1 cellular context compared by ENCODE assay signal in the genomic region with DNA sequence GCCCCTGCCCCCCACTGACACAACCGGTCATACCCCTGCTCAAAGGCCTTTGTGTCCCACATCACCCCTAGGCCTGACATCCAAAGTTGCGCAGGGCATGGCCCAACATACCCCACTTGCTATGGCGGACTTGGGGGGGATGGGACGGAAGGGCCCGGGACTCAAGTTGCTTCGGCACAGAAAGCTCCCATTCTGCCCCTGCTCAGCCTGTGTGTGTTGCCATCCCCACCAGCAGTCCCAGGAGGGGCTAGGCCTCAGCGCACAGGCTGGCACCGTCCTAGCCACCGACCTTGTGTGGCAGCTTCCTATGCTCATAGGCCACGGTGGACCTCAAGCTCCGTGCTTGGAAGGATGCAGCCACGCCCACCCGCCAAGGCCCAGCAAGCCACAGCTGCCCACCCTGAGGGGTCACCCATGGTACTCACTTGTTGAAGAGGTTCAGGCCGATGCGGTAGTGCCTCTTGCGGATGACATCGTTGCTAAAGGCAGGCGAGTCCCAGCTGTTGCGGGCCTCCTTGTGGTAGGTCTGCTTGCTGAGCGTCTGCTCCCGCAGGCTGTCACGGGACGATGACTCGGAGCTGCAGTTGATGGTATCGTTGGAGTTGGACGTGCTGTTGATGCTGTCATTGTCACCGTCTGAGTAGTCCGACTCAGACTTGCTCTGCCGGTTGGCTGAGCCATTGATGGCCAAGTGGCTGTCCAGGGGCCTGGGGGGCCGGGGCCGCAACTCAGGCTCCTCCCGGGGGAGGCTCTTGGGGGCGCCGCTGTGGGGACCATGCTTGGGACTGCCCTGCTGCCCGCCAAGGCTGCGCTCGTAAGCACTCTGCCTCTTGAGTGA.
TF ChIP-seq lines count a peak whose summit lies in the region.

No MANE protein-coding gene starts in this region.

TF ChIP-seq in K562, 482 proteins besides CTCF, POLR2A, EP300 and RAD21 (continues in another document):
- no peak for TF ChIP-seq STAT5A (IDR thresholded peaks at IDR 0.05; ENCODE audit: borderline replicate concordance, low read length)
- TF ChIP-seq MAFF (IDR thresholded peaks at IDR 0.05; ENCODE audit: low read length), result no peak
- TF ChIP-seq FOXK2 (conservative IDR thresholded peaks at IDR 0.05 in 1 of 2, IDR thresholded peaks at IDR 0.05 in 1 of 2; ENCODE audit: low read depth in 2 of 2), result peak; percentile 58 to 85; a peak in 3 of 4 replicates
- TF ChIP-seq HDGF (IDR thresholded peaks at IDR 0.05), result peak; percentile 44; the same call in 1 of the 2 replicates
- peak; percentile 84 for TF ChIP-seq JUN (IDR thresholded peaks at IDR 0.05; ENCODE audit: borderline replicate concordance, low read depth, low read length)
- 0 out of 2 replicates have a peak, but pooled peaks have one; percentile 65 for TF ChIP-seq JUN (CRISPR knock-in tag; IDR thresholded peaks at IDR 0.05; ENCODE audit: borderline replicate concordance)
- no peak for TF ChIP-seq BRD9 (IDR thresholded peaks at IDR 0.05; ENCODE audit: low read depth, partially characterized antibody)
- peak in 1 of 2 experiments; percentile 74; a peak in 2 of 4 replicates for TF ChIP-seq TEAD1 (CRISPR knock-in tag; IDR thresholded peaks at IDR 0.05)
- TF ChIP-seq, protein P1, sequence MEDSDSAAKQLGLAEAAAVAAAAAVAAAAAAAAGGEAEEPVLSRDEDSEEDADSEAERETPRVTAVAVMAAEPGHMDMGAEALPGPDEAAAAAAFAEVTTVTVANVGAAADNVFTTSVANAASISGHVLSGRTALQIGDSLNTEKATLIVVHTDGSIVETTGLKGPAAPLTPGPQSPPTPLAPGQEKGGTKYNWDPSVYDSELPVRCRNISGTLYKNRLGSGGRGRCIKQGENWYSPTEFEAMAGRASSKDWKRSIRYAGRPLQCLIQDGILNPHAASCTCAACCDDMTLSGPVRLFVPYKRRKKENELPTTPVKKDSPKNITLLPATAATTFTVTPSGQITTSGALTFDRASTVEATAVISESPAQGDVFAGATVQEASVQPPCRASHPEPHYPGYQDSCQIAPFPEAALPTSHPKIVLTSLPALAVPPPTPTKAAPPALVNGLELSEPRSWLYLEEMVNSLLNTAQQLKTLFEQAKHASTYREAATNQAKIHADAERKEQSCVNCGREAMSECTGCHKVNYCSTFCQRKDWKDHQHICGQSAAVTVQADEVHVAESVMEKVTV (CRISPR knock-in tag; IDR thresholded peaks at IDR 0.05), result 0 out of 2 replicates have a peak, but pooled peaks have one; percentile 19
- TF ChIP-seq, protein P2, sequence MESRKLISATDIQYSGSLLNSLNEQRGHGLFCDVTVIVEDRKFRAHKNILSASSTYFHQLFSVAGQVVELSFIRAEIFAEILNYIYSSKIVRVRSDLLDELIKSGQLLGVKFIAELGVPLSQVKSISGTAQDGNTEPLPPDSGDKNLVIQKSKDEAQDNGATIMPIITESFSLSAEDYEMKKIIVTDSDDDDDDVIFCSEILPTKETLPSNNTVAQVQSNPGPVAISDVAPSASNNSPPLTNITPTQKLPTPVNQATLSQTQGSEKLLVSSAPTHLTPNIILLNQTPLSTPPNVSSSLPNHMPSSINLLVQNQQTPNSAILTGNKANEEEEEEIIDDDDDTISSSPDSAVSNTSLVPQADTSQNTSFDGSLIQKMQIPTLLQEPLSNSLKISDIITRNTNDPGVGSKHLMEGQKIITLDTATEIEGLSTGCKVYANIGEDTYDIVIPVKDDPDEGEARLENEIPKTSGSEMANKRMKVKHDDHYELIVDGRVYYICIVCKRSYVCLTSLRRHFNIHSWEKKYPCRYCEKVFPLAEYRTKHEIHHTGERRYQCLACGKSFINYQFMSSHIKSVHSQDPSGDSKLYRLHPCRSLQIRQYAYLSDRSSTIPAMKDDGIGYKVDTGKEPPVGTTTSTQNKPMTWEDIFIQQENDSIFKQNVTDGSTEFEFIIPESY (CRISPR knock-in tag; IDR thresholded peaks at IDR 0.05), result peak; percentile 96
- TF ChIP-seq, protein P3, sequence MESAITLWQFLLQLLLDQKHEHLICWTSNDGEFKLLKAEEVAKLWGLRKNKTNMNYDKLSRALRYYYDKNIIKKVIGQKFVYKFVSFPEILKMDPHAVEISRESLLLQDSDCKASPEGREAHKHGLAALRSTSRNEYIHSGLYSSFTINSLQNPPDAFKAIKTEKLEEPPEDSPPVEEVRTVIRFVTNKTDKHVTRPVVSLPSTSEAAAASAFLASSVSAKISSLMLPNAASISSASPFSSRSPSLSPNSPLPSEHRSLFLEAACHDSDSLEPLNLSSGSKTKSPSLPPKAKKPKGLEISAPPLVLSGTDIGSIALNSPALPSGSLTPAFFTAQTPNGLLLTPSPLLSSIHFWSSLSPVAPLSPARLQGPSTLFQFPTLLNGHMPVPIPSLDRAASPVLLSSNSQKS (CRISPR knock-in tag; IDR thresholded peaks at IDR 0.05), result 0 out of 2 replicates have a peak, but pooled peaks have one; percentile 61
- peak; percentile 32; the same call in 1 of the 2 replicates for TF ChIP-seq SOX6 (IDR thresholded peaks at IDR 0.05)
- TF ChIP-seq, protein P4, sequence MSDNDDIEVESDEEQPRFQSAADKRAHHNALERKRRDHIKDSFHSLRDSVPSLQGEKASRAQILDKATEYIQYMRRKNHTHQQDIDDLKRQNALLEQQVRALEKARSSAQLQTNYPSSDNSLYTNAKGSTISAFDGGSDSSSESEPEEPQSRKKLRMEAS (CRISPR knock-in tag; IDR thresholded peaks at IDR 0.05), result 0 out of 2 replicates have a peak, but pooled peaks have one; percentile 45
- peak; percentile 29; the same call in 1 of the 2 replicates for TF ChIP-seq ZFX (CRISPR knock-in tag; IDR thresholded peaks at IDR 0.05)
- TF ChIP-seq MAFK (IDR thresholded peaks at IDR 0.05; ENCODE audit: low read length), result peak; percentile 43; the same call in 1 of the 2 replicates
- TF ChIP-seq GATA2 (CRISPR knock-in tag; IDR thresholded peaks at IDR 0.05), result peak; percentile 38; the same call in 1 of the 2 replicates
- peak; percentile 79 for TF ChIP-seq DACH1 (IDR thresholded peaks at IDR 0.05; ENCODE audit: partially characterized antibody)
- TF ChIP-seq L3MBTL2 (IDR thresholded peaks at IDR 0.05), result peak; percentile 41; the same call in 1 of the 2 replicates
- TF ChIP-seq, protein P5, sequence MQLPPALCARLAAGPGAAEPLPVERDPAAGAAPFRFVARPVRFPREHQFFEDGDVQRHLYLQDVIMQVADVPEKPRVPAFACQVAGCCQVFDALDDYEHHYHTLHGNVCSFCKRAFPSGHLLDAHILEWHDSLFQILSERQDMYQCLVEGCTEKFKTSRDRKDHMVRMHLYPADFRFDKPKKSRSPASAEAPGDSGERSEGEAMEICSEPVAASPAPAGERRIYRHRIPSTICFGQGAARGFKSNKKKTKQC (CRISPR knock-in tag; IDR thresholded peaks at IDR 0.05), result peak; percentile 53; the same call in 1 of the 2 replicates
- no peak for TF ChIP-seq ZC3H4 (CRISPR knock-in tag; IDR thresholded peaks at IDR 0.05; ENCODE audit: borderline replicate concordance)
- TF ChIP-seq OTX1 (CRISPR knock-in tag; IDR thresholded peaks at IDR 0.05), result 0 out of 2 replicates have a peak, but pooled peaks have one; percentile 18
- TF ChIP-seq HIVEP1 (CRISPR knock-in tag; IDR thresholded peaks at IDR 0.05), result no peak
- TF ChIP-seq, protein P6, sequence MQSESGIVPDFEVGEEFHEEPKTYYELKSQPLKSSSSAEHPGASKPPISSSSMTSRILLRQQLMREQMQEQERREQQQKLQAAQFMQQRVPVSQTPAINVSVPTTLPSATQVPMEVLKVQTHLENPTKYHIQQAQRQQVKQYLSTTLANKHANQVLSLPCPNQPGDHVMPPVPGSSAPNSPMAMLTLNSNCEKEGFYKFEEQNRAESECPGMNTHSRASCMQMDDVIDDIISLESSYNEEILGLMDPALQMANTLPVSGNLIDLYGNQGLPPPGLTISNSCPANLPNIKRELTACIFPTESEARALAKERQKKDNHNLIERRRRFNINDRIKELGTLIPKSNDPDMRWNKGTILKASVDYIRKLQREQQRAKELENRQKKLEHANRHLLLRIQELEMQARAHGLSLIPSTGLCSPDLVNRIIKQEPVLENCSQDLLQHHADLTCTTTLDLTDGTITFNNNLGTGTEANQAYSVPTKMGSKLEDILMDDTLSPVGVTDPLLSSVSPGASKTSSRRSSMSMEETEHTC (IDR thresholded peaks at IDR 0.05), result peak; percentile 81
- 0 out of 2 replicates have a peak, but pooled peaks have one; percentile 76 for TF ChIP-seq ZNF282 (CRISPR knock-in tag; IDR thresholded peaks at IDR 0.05)
- no peak for TF ChIP-seq ATF1 (CRISPR knock-in tag; IDR thresholded peaks at IDR 0.05)
- peak; percentile 67 for TF ChIP-seq ATF1 (tag; IDR thresholded peaks at IDR 0.05)
- no peak for TF ChIP-seq KLF1 (tag; IDR thresholded peaks at IDR 0.05)
- peak; percentile 37 for TF ChIP-seq HMGN3 (IDR thresholded peaks at IDR 0.05; ENCODE audit: borderline replicate concordance, extremely low read depth, insufficient read length, low read depth, low read length)
- peak; percentile 29; the same call in 1 of the 2 replicates for TF ChIP-seq CBFA2T2 (conservative IDR thresholded peaks at IDR 0.05)
- no peak for TF ChIP-seq POLR2AphosphoS2 (IDR thresholded peaks at IDR 0.05; ENCODE audit: low read length)
- TF ChIP-seq HDAC1 (IDR thresholded peaks at IDR 0.05), result peak in 1 of 2 experiments; percentile 41; a peak in 1 of 4 replicates
- TF ChIP-seq, protein P7, sequence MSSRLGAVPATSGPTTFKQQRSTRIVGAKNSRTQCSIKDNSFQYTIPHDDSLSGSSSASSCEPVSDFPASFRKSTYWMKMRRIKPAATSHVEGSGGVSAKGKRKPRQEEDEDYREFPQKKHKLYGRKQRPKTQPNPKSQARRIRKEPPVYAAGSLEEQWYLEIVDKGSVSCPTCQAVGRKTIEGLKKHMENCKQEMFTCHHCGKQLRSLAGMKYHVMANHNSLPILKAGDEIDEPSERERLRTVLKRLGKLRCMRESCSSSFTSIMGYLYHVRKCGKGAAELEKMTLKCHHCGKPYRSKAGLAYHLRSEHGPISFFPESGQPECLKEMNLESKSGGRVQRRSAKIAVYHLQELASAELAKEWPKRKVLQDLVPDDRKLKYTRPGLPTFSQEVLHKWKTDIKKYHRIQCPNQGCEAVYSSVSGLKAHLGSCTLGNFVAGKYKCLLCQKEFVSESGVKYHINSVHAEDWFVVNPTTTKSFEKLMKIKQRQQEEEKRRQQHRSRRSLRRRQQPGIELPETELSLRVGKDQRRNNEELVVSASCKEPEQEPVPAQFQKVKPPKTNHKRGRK (tag; IDR thresholded peaks at IDR 0.05), result no peak
- peak; percentile 71 for TF ChIP-seq NFE2 (IDR thresholded peaks at IDR 0.05; ENCODE audit: low read depth)
- TF ChIP-seq, protein P8, sequence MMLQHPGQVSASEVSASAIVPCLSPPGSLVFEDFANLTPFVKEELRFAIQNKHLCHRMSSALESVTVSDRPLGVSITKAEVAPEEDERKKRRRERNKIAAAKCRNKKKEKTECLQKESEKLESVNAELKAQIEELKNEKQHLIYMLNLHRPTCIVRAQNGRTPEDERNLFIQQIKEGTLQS (IDR thresholded peaks at IDR 0.05), result peak; percentile 91
- TF ChIP-seq, protein P8 (CRISPR knock-in tag; conservative IDR thresholded peaks at IDR 0.05), result no peak
- TF ChIP-seq RHOXF2B (CRISPR knock-in tag; conservative IDR thresholded peaks at IDR 0.05), result 0 out of 2 replicates have a peak, but pooled peaks have one; percentile 36
- peak; percentile 53; the same call in 1 of the 2 replicates for TF ChIP-seq HDAC8 (tag; IDR thresholded peaks at IDR 0.05)
- TF ChIP-seq ZNF134 (CRISPR knock-in tag; conservative IDR thresholded peaks at IDR 0.05), result peak; percentile 62; the same call in 1 of the 2 replicates
- TF ChIP-seq, protein P9, sequence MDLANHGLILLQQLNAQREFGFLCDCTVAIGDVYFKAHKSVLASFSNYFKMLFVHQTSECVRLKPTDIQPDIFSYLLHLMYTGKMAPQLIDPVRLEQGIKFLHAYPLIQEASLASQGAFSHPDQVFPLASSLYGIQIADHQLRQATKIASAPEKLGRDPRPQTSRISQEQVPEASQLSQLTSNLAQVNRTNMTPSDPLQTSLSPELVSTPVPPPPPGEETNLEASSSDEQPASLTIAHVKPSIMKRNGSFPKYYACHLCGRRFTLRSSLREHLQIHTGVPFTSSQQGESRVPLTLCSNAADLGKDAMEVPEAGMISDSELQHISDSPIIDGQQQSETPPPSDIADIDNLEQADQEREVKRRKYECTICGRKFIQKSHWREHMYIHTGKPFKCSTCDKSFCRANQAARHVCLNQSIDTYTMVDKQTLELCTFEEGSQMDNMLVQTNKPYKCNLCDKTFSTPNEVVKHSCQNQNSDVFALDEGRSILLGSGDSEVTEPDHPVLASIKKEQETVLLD (IDR thresholded peaks at IDR 0.05), result no peak
- TF ChIP-seq ZNF24 (IDR thresholded peaks at IDR 0.05), result no peak
- peak; percentile 91 for TF ChIP-seq JUND (IDR thresholded peaks at IDR 0.05; ENCODE audit: borderline replicate concordance, low read depth, low read length)
- peak; percentile 86; the same call in 2 of the 3 replicates for TF ChIP-seq JUND (tag; IDR thresholded peaks at IDR 0.05; ENCODE audit: borderline replicate concordance, low read depth, low read length)
- TF ChIP-seq, protein P10, sequence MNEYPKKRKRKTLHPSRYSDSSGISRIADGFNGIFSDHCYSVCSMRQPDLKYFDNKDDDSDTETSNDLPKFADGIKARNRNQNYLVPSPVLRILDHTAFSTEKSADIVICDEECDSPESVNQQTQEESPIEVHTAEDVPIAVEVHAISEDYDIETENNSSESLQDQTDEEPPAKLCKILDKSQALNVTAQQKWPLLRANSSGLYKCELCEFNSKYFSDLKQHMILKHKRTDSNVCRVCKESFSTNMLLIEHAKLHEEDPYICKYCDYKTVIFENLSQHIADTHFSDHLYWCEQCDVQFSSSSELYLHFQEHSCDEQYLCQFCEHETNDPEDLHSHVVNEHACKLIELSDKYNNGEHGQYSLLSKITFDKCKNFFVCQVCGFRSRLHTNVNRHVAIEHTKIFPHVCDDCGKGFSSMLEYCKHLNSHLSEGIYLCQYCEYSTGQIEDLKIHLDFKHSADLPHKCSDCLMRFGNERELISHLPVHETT (CRISPR knock-in tag; conservative IDR thresholded peaks at IDR 0.05 in 1 of 2, IDR thresholded peaks at IDR 0.05 in 1 of 2), result 0 out of 4 replicates have a peak, but pooled peaks of 1 of the 2 experiments have one; percentile 46
- peak in 1 of 2 experiments; percentile 68; a peak in 1 of 4 replicates for TF ChIP-seq RCOR1 (IDR thresholded peaks at IDR 0.05; ENCODE audit: borderline replicate concordance in 1 of 2, low read depth in 2 of 2, low read length in 2 of 2)
- TF ChIP-seq SMAD4 (CRISPR knock-in tag; conservative IDR thresholded peaks at IDR 0.05), result peak; percentile 84
- peak; percentile 45; the same call in 1 of the 2 replicates for TF ChIP-seq NR3C1 (CRISPR knock-in tag; IDR thresholded peaks at IDR 0.05)
- TF ChIP-seq ZNF766 (CRISPR knock-in tag; conservative IDR thresholded peaks at IDR 0.05), result no peak; the same call in 1 of the 2 replicates
- no peak for TF ChIP-seq ZNF551 (CRISPR knock-in tag; IDR thresholded peaks at IDR 0.05)
- 0 out of 2 replicates have a peak, but pooled peaks have one; percentile 70 for TF ChIP-seq ZNF175 (CRISPR knock-in tag; IDR thresholded peaks at IDR 0.05; ENCODE audit: low read depth)
